8 cellular contexts compared by ENCODE assay signal in genomic region chr1:27659497-27660299, GRCh38. TPM values are rescaled to one million over a fixed set of nuclear protein-coding genes. Genes with fewer than 3 reads are reported as not detected.
DNase-seq lines count a peak whose midpoint lies in the region; ATAC-seq and TF ChIP-seq lines count a peak whose summit lies in the region.

No MANE protein-coding gene starts in this region.

- H3K27me3 ChIP-seq in KMS-11 (ENCODE audit: insufficient read depth, low read depth) (no peaks in the 10 kb centered on the region), stomach (no peaks in the 10 kb centered on the region)

- no peaks in the 10 kb centered on the region for H3K9me3 Mint-ChIP-seq in neural crest cell

- TF ChIP-seq CTCF in KMS-11 (conservative IDR thresholded peaks at IDR 0.05; ENCODE audit: low read depth, low read length): no peak
- TF ChIP-seq CTCF in foreskin fibroblast (IDR thresholded peaks at IDR 0.05; ENCODE audit: low read depth, low read length): no peak
- no peak for TF ChIP-seq CTCF in neural crest cell (conservative IDR thresholded peaks at IDR 0.05)
- no peak for TF ChIP-seq CTCF in stomach (IDR thresholded peaks at IDR 0.05)

- H3K36me3 ChIP-seq in KMS-11 (ENCODE audit: insufficient read depth) (no peaks in the 10 kb centered on the region), stomach (no peaks in the 10 kb centered on the region)

- H3K4me2 ChIP-seq in KMS-11: peak overlapping the region; percentile 66

- peak overlapping the region; percentile 100 for H3K27ac ChIP-seq in KMS-11
- H3K27ac ChIP-seq in stomach: peak overlapping the region; percentile 65 to 97 (median 92)

- DNase-seq in DMS53 treated with DMSO at 0.1 percent for 48 hours (lab: John Stamatoyannopoulos, UW; ENCODE audit: unreplicated experiment) (peak; percentile 77), SHP77 (lab: John Stamatoyannopoulos, UW) (peak; percentile 68 to 82), activated gamma-delta T cell treated with Interleukin-2 at 50 U/mL for 16 hours (peak; percentile 84), foreskin fibroblast (peak; percentile 83 to 95), neural crest cell (ENCODE audit: low read depth, low spot score) (peak; percentile 77), stomach (peak; percentile 94)

- no peaks in the 10 kb centered on the region for H4K20me1 ChIP-seq in KMS-11 (ENCODE audit: insufficient read depth)

- peak overlapping the region; percentile 83 for H3K4me3 Mint-ChIP-seq in neural crest cell

- no peak overlapping the region for H3K27ac Mint-ChIP-seq in neural crest cell (ENCODE audit: unreplicated experiment)

- no peaks in the 10 kb centered on the region for H3K79me2 ChIP-seq in KMS-11 (ENCODE audit: insufficient read depth, low read depth)

- 5 to 21% (median 5%) methylated on average over 20 to 78 of the region's 78 CpGs for WGBS in stomach, 5 donors

- TF ChIP-seq POLR2A in stomach (IDR thresholded peaks at IDR 0.05): no peak

- H3K4me1 ChIP-seq in KMS-11 (ENCODE audit: low read depth, poor library complexity, severe bottlenecking) (peaks cover 49% of the 10 kb centered on the region), stomach (peaks cover 11 to 44% (median 32%) of the 10 kb centered on the region in 4 donors)

- H3K27me3 Mint-ChIP-seq in neural crest cell (ENCODE audit: low read depth): peaks cover 5% of the 10 kb centered on the region

- peak overlapping the region; percentile 78 for H2AFZ ChIP-seq in KMS-11 (ENCODE audit: low read depth)

- H3K9ac ChIP-seq in KMS-11: peak overlapping the region; percentile 88

- intact Hi-C loops in stomach (cut with DNase I; ENCODE audit: low total_unique reads): loop anchor here (5.0 to 10.0 kb wide), 2 partner anchors 42 to 65 kb away; partner anchors contain the start of gene FAM76A

- peaks cover 54% of the 10 kb centered on the region for H3K4me1 Mint-ChIP-seq in neural crest cell

- H3K36me3 Mint-ChIP-seq in neural crest cell (ENCODE audit: low read depth): no peaks in the 10 kb centered on the region

- H3K4me3 ChIP-seq in KMS-11 (IDR thresholded peaks at IDR 0.05; ENCODE audit: insufficient read depth, low read depth, low read length) (no peak overlapping the region), foreskin fibroblast (ENCODE audit: low read depth in 1 of 2, low read length in 2 of 2) (peak overlapping the region; percentile 35 to 44), stomach (peak overlapping the region; percentile 50 to 73 (median 66))

- H3K9me3 ChIP-seq in stomach: no peaks in the 10 kb centered on the region

- no peak for TF ChIP-seq EP300 in stomach (IDR thresholded peaks at IDR 0.05)

- peak; percentile 58 for ATAC-seq in GM21576 (IDR thresholded peaks at IDR 0.05; ENCODE audit: unreplicated experiment)

RNA-seq across cellular contexts. Expression of gene IFI6, which starts 12.3 kb away (rescaled TPM):
- total RNA-seq in neural crest cell (15.2 and 16.6 TPM in 2 replicates), stomach (10 to 100 TPM in 3 of 5 donors, 1 to 10 TPM in 1, not detected in 1; 6.1 to 65.2 (median 34.3) TPM)
- 10 to 100 TPM; 13.4 to 95.2 (median 40.0) TPM for polyA plus RNA-seq in stomach

RNA-seq across cellular contexts. Expression of gene FGR, which starts 24.7 kb away (rescaled TPM):
- total RNA-seq in neural crest cell (not detected in 2 replicates), stomach (1 to 10 TPM in 3 of 5 donors, not detected in 2; 6.7 to 8.8 (median 7.0) TPM)
- 1 to 10 TPM; 3.1 to 9.9 (median 4.6) TPM for polyA plus RNA-seq in stomach

RNA-seq across cellular contexts. Expression of gene AHDC1, which starts 55.8 kb away (rescaled TPM):
- total RNA-seq in neural crest cell: 50.1 and 54.8 TPM in 2 replicates
- total RNA-seq in stomach: 10 to 100 TPM; 10.8 to 95.0 (median 35.1) TPM
- 10 to 100 TPM in 1 of 3 donors, 1 to 10 TPM in 2; 5.8 to 10.3 (median 8.3) TPM for polyA plus RNA-seq in stomach
